Comparison of ENCODE assay signal across 7 cellular contexts in the genomic region with DNA sequence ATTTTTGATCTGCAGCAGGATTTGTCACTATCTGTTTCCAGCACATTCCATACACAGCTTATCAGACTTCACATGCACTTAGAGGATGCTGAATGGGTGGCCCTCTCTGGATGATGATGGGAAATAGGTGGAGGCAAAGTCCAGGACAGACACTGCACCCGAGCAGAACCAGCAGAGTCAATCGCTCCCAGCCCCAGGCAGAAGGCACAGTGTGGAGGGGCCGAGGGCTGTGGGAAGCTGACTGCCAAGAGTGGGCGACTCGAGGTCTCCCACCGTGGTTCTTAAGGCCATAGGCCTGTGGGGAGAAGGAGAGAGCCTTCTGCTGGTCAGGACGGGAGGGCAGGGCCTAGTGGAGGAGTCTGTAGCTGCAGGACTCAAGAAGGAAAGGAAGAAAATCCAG.
"Had no signal": no experiment of that assay in that cellular context is flagged by ENCODE, and none has a peak within 500 bp of the region (broad histone marks: within the 10 kb centered on the region; RNA-seq: fewer than 3 reads in every experiment).

No MANE protein-coding gene starts in this region.

- H3K4me1 ChIP-seq: HAP-1 had no signal

- H3K27ac Mint-ChIP-seq: HFFc6 had no signal

- H3K9me3 ChIP-seq: HAP-1 had no signal

- H3K4me3 ChIP-seq: GM23248, HAP-1 had no signal

- H3K36me3 ChIP-seq: HAP-1 had no signal

- ATAC-seq: HCT116 had no signal

- H3K9ac ChIP-seq: GM23248 had no signal

- DNase-seq: GM23248, GOT3, H7, HFFc6, IMR-90 had no signal

- H3K4me3 Mint-ChIP-seq: HFFc6 had no signal

- H3K27ac ChIP-seq: GM23248 had no signal
